In genomic region chr3:28295819-28296364, GRCh38 we compare ENCODE assay signal across 15 cellular contexts. TPM values are rescaled to one million over a fixed set of nuclear protein-coding genes. Genes with fewer than 3 reads are reported as not detected.
DNase-seq lines count a peak whose midpoint lies in the region; ATAC-seq and TF ChIP-seq lines count a peak whose summit lies in the region.
"Had no signal": no experiment of that assay in that cellular context is flagged by ENCODE, and none has a peak within 500 bp of the region (broad histone marks: within the 10 kb centered on the region; RNA-seq: fewer than 3 reads in every experiment).

No MANE protein-coding gene starts in this region.

- H2AFZ ChIP-seq in Loucy (ENCODE audit: low read length): no peak overlapping the region

- peaks cover 29% of the 10 kb centered on the region for H3K36me3 Mint-ChIP-seq in stimulated activated effector memory CD8-positive, alpha-beta T cell treated with anti-CD3 and anti-CD28 coated beads, Interleukin-12 subunit alpha, Interleukin-12 subunit beta, amount 100 ng/mL, for 72 hours

- H3K36me3 ChIP-seq in heart right ventricle (peaks cover 0 to 15% (median 0%) of the 10 kb centered on the region in 9 donors), Loucy (ENCODE audit: insufficient read depth, low read length) (peaks cover 3% of the 10 kb centered on the region; the same call in 1 of the 2 replicates)
- H3K36me3 ChIP-seq: BE2C, colonic mucosa, ovary had no signal

- TF ChIP-seq CTCF in heart right ventricle (IDR thresholded peaks at IDR 0.05) (no peak), Loucy (conservative IDR thresholded peaks at IDR 0.05; ENCODE audit: low read length) (no peak)

- H3K9me3 ChIP-seq in heart right ventricle (peaks cover 0 to 4% (median 0%) of the 10 kb centered on the region in 11 donors), Loucy (ENCODE audit: insufficient read depth, low read depth, low read length) (no peaks in the 10 kb centered on the region)
- H3K9me3 ChIP-seq: BE2C, colonic mucosa, ovary had no signal

- H3F3A ChIP-seq in Loucy (ENCODE audit: low read depth): no peaks in the 10 kb centered on the region

- H3K9ac ChIP-seq in Loucy (ENCODE audit: low read depth, low read length, poor library complexity, severe bottlenecking): peak overlapping the region; percentile 1

- H4K20me1 ChIP-seq in Loucy (ENCODE audit: insufficient read depth, low read length, poor library complexity, severe bottlenecking): no peaks in the 10 kb centered on the region

- no peak for DNase-seq in heart right ventricle
- no peak for DNase-seq in Right ventricle myocardium superior
- peak; percentile 45 for DNase-seq in fibroblast of gingiva (ENCODE audit: low read depth)
- DNase-seq in stimulated activated effector memory CD8-positive, alpha-beta T cell treated with anti-CD3 and anti-CD28 coated beads, Interleukin-12 subunit alpha, Interleukin-12 subunit beta, amount 100 ng/mL, for 72 hours (ENCODE audit: low spot score in 2 of 2): no peak
- DNase-seq in COLO829 (ENCODE audit: low spot score): no peak
- no peak for DNase-seq in NCI-H526 treated with DMSO at 0.1 percent for 48 hours (lab: John Stamatoyannopoulos, UW)
- no peak for DNase-seq in EL
- DNase-seq: activated effector memory CD4-positive, alpha-beta T cell treated with anti-CD3 and anti-CD28 coated beads, Interleukin-2, amount 50 U/mL, for 16 hours; BE2C; colonic mucosa; NCI-H510A; ovary had no signal

- no peaks in the 10 kb centered on the region for H3K27me3 ChIP-seq in heart right ventricle
- H3K27me3 ChIP-seq in Loucy (ENCODE audit: insufficient read depth, low read length, poor library complexity, severe bottlenecking): no peaks in the 10 kb centered on the region
- H3K27me3 ChIP-seq: BE2C, colonic mucosa, ovary had no signal

- peak overlapping the region; percentile 58 for H3K4me2 ChIP-seq in Loucy (ENCODE audit: low read depth, low read length, poor library complexity, severe bottlenecking)

- H3K4me3 Mint-ChIP-seq in stimulated activated effector memory CD8-positive, alpha-beta T cell treated with anti-CD3 and anti-CD28 coated beads, Interleukin-12 subunit alpha, Interleukin-12 subunit beta, amount 100 ng/mL, for 72 hours: peak overlapping the region; percentile 64

- peak overlapping the region; percentile 82 for H3K27ac Mint-ChIP-seq in stimulated activated effector memory CD8-positive, alpha-beta T cell treated with anti-CD3 and anti-CD28 coated beads, Interleukin-12 subunit alpha, Interleukin-12 subunit beta, amount 100 ng/mL, for 72 hours

- H3K9me2 ChIP-seq in Loucy (replicated peaks; ENCODE audit: low read depth, low read length): no peaks in the 10 kb centered on the region

- ATAC-seq in heart right ventricle (no peak), Right ventricle myocardium superior (ENCODE audit: poor library complexity) (no peak)
- no peak for ATAC-seq in stimulated activated effector memory CD8-positive, alpha-beta T cell treated with anti-CD3 and anti-CD28 coated beads, Interleukin-12 subunit alpha, Interleukin-12 subunit beta, amount 100 ng/mL, for 72 hours
- ATAC-seq: activated CD4-positive, CD25-positive, alpha-beta regulatory T cell treated with anti-CD3 and anti-CD28 coated beads, Interleukin-2, amount 50 U/mL, for 24 hours; left lobe of liver had no signal

- H3K4me1 ChIP-seq in heart right ventricle (peaks cover 0 to 26% (median 0%) of the 10 kb centered on the region in 9 donors), Loucy (ENCODE audit: insufficient read depth, low read length, poor library complexity, severe bottlenecking) (peaks cover 18% of the 10 kb centered on the region)
- H3K4me1 ChIP-seq: BE2C, colonic mucosa had no signal

- intact Hi-C loops in heart right ventricle (cut with DNase I): loop anchor here in 1 of 10 donors (10.0 kb wide), 1 partner anchor 581 kb away; no protein-coding TSS in a partner anchor
- intact Hi-C loops in Right ventricle myocardium superior (cut with DNase I): no loop called here

- peaks cover 40% of the 10 kb centered on the region for H3K4me1 Mint-ChIP-seq in stimulated activated effector memory CD8-positive, alpha-beta T cell treated with anti-CD3 and anti-CD28 coated beads, Interleukin-12 subunit alpha, Interleukin-12 subunit beta, amount 100 ng/mL, for 72 hours

- H3K4me3 ChIP-seq in heart right ventricle: peak overlapping the region in 6 of 10 donors; percentile 16 to 33 (median 26)
- H3K4me3 ChIP-seq in Loucy (ENCODE audit: low read length, poor library complexity, severe bottlenecking): peak overlapping the region; percentile 49
- H3K4me3 ChIP-seq: colonic mucosa, ovary had no signal

- no peaks in the 10 kb centered on the region for H3K79me2 ChIP-seq in Loucy (ENCODE audit: insufficient read depth, low read length)

- no peaks in the 10 kb centered on the region for H3K9me3 Mint-ChIP-seq in stimulated activated effector memory CD8-positive, alpha-beta T cell treated with anti-CD3 and anti-CD28 coated beads, Interleukin-12 subunit alpha, Interleukin-12 subunit beta, amount 100 ng/mL, for 72 hours

- H3K27ac ChIP-seq in heart right ventricle: peak overlapping the region in 4 of 10 donors; percentile 10 to 34 (median 26)
- H3K27ac ChIP-seq: colonic mucosa, ovary had no signal

RNA-seq across cellular contexts. Expression of gene ZCWPW2, which starts 52.6 kb away (rescaled TPM):
- 1 to 10 TPM; 1.6 to 4.0 (median 2.6) TPM for total RNA-seq in heart right ventricle
- 1 to 10 TPM in 1 of 2 donors, under 1 TPM in 1; 0.71 to 2.0 TPM for polyA plus RNA-seq in heart right ventricle
- total RNA-seq in Right ventricle myocardium superior: 2.1 TPM

RNA-seq across cellular contexts. Expression of gene AZI2, which starts 52.7 kb away (rescaled TPM):
- total RNA-seq in heart right ventricle (10 to 100 TPM; 29.7 to 42.8 (median 35.8) TPM), Right ventricle myocardium superior (31.2 TPM)
- 10 to 100 TPM; 19.6 to 30.2 TPM for polyA plus RNA-seq in heart right ventricle

RNA-seq across cellular contexts. Expression of gene CMC1, which starts 54.5 kb away (rescaled TPM):
- total RNA-seq in heart right ventricle: 10 to 100 TPM; 16.9 to 38.5 (median 24.7) TPM
- 10 to 100 TPM; 50.2 to 68.6 TPM for polyA plus RNA-seq in heart right ventricle
- total RNA-seq in Right ventricle myocardium superior: 33.7 TPM
